In genomic region chr5:177448244-177448950, GRCh38 we compare ENCODE assay signal across 10 cellular contexts. TPM values are rescaled to one million over a fixed set of nuclear protein-coding genes. Genes with fewer than 3 reads are reported as not detected.
DNase-seq lines count a peak whose midpoint lies in the region; ATAC-seq and TF ChIP-seq lines count a peak whose summit lies in the region.
"Had no signal": no experiment of that assay in that cellular context is flagged by ENCODE, and none has a peak within 500 bp of the region (broad histone marks: within the 10 kb centered on the region; RNA-seq: fewer than 3 reads in every experiment).

No MANE protein-coding gene starts in this region.

- H3K27ac ChIP-seq in CD4-positive, CD25-positive, alpha-beta regulatory T cell (ENCODE audit: insufficient read depth, low read length, poor library complexity, severe bottlenecking): no peak overlapping the region
- peak overlapping the region; percentile 73 for H3K27ac ChIP-seq in HUES64 (ENCODE audit: low read depth, low read length)
- peak overlapping the region in 2 of 4 donors; percentile 84 to 90 for H3K27ac ChIP-seq in tibial nerve
- H3K27ac ChIP-seq: foreskin keratinocyte had no signal

- H3K27me3 ChIP-seq in CD4-positive, CD25-positive, alpha-beta regulatory T cell (ENCODE audit: control insufficient read depth, insufficient read depth, low read length): no peaks in the 10 kb centered on the region
- H3K27me3 ChIP-seq in HUES64 (ENCODE audit: insufficient read depth, low read length) (peaks cover 7% of the 10 kb centered on the region), tibial nerve (peaks cover 0 to 40% of the 10 kb centered on the region in 2 donors)

- 87% methylated on average over 6 of the region's 6 CpGs for WGBS in HUES64
- 65 to 69% methylated on average over 6 of the region's 6 CpGs for WGBS in tibial nerve, 2 donors

- peak overlapping the region; percentile 78 to 97 (median 86) for H3K4me3 Mint-ChIP-seq in CD4-positive, CD25-positive, alpha-beta regulatory T cell
- peak overlapping the region; percentile 76 for H3K4me3 Mint-ChIP-seq in activated naive CD8-positive, alpha-beta T cell treated with anti-CD3 and anti-CD28 coated beads for 36 hours
- H3K4me3 Mint-ChIP-seq in mesothelial cell of epicardium: peak overlapping the region; percentile 58

- peaks cover 0 to 59% (median 43%) of the 10 kb centered on the region in 4 donors for H3K4me1 Mint-ChIP-seq in CD4-positive, CD25-positive, alpha-beta regulatory T cell
- peaks cover 44% of the 10 kb centered on the region for H3K4me1 Mint-ChIP-seq in activated naive CD8-positive, alpha-beta T cell treated with anti-CD3 and anti-CD28 coated beads for 36 hours
- H3K4me1 Mint-ChIP-seq in mesothelial cell of epicardium: peaks cover 25% of the 10 kb centered on the region

- TF ChIP-seq EP300 in tibial nerve (IDR thresholded peaks at IDR 0.05): no peak

- no peaks in the 10 kb centered on the region for H3K9me3 ChIP-seq in CD4-positive, CD25-positive, alpha-beta regulatory T cell (ENCODE audit: control insufficient read depth in 2 of 2, low read length in 2 of 2)
- H3K9me3 ChIP-seq in HUES64 (ENCODE audit: insufficient read depth, low read depth, low read length) (no peaks in the 10 kb centered on the region), tibial nerve (no peaks in the 10 kb centered on the region)

- peak overlapping the region; percentile 85; the same call in 1 of the 2 replicates for H3K9ac ChIP-seq in HUES64 (ENCODE audit: low read depth, low read length)

- DNase-seq in CD4-positive, CD25-positive, alpha-beta regulatory T cell: no peak
- no peak for DNase-seq in activated naive CD8-positive, alpha-beta T cell treated with anti-CD3 and anti-CD28 coated beads for 36 hours
- DNase-seq in mesothelial cell of epicardium (ENCODE audit: low spot score in 2 of 2, unreplicated experiment in 2 of 2): no peak
- no peak for DNase-seq in tibial nerve (ENCODE audit: low spot score in 2 of 2)
- DNase-seq in NCI-H1930 (lab: John Stamatoyannopoulos, UW): no peak
- no peak for DNase-seq in HuH-7 (ENCODE audit: low spot score)

- no peak overlapping the region for H3K4me3 ChIP-seq in CD4-positive, CD25-positive, alpha-beta regulatory T cell (ENCODE audit: low read depth, low read length)
- peak overlapping the region; percentile 63; the same call in 1 of the 2 replicates for H3K4me3 ChIP-seq in HUES64 (ENCODE audit: low read length)
- H3K4me3 ChIP-seq in tibial nerve: no peak overlapping the region

- TF ChIP-seq CTCF in mesothelial cell of epicardium (IDR thresholded peaks at IDR 0.05; ENCODE audit: unreplicated experiment): no peak
- no peak for TF ChIP-seq CTCF in tibial nerve (IDR thresholded peaks at IDR 0.05)

- H3K27me3 Mint-ChIP-seq in CD4-positive, CD25-positive, alpha-beta regulatory T cell: peaks cover 12% of the 10 kb centered on the region
- H3K27me3 Mint-ChIP-seq in activated naive CD8-positive, alpha-beta T cell treated with anti-CD3 and anti-CD28 coated beads for 36 hours: peaks cover 4% of the 10 kb centered on the region
- H3K27me3 Mint-ChIP-seq in mesothelial cell of epicardium (ENCODE audit: low read depth): peaks cover 30% of the 10 kb centered on the region

- peak overlapping the region in 2 of 3 donors; percentile 85 to 92 for H3K27ac Mint-ChIP-seq in CD4-positive, CD25-positive, alpha-beta regulatory T cell
- peak overlapping the region; percentile 7 for H3K27ac Mint-ChIP-seq in activated naive CD8-positive, alpha-beta T cell treated with anti-CD3 and anti-CD28 coated beads for 36 hours
- no peak overlapping the region for H3K27ac Mint-ChIP-seq in mesothelial cell of epicardium

- no peak for TF ChIP-seq POLR2A in tibial nerve (IDR thresholded peaks at IDR 0.05)

- ATAC-seq in CD4-positive, CD25-positive, alpha-beta regulatory T cell (ENCODE audit: low read depth in 2 of 2): no peak
- no peak for ATAC-seq in HG03432 (IDR thresholded peaks at IDR 0.05; ENCODE audit: unreplicated experiment)

- no peaks in the 10 kb centered on the region for H3K9me3 Mint-ChIP-seq in CD4-positive, CD25-positive, alpha-beta regulatory T cell
- H3K9me3 Mint-ChIP-seq in activated naive CD8-positive, alpha-beta T cell treated with anti-CD3 and anti-CD28 coated beads for 36 hours: no peaks in the 10 kb centered on the region
- no peaks in the 10 kb centered on the region for H3K9me3 Mint-ChIP-seq in mesothelial cell of epicardium

- peaks cover 51% of the 10 kb centered on the region for H3K4me1 ChIP-seq in CD4-positive, CD25-positive, alpha-beta regulatory T cell (ENCODE audit: control insufficient read depth, insufficient read depth, low read length, poor library complexity, severe bottlenecking)
- H3K4me1 ChIP-seq in HUES64 (ENCODE audit: insufficient read depth, low read length) (peaks cover 18% of the 10 kb centered on the region), tibial nerve (peaks cover 0 to 32% (median 23%) of the 10 kb centered on the region in 4 donors)

- H3K36me3 ChIP-seq in CD4-positive, CD25-positive, alpha-beta regulatory T cell (ENCODE audit: control insufficient read depth, insufficient read depth, low read length): no peaks in the 10 kb centered on the region
- H3K36me3 ChIP-seq in HUES64 (ENCODE audit: insufficient read depth, low read length): no peaks in the 10 kb centered on the region
- H3K36me3 ChIP-seq in tibial nerve: no peaks in the 10 kb centered on the region

- H3K36me3 Mint-ChIP-seq in CD4-positive, CD25-positive, alpha-beta regulatory T cell: peaks cover 4% of the 10 kb centered on the region
- H3K36me3 Mint-ChIP-seq in activated naive CD8-positive, alpha-beta T cell treated with anti-CD3 and anti-CD28 coated beads for 36 hours: peaks cover 15% of the 10 kb centered on the region
- no peaks in the 10 kb centered on the region for H3K36me3 Mint-ChIP-seq in mesothelial cell of epicardium

RNA-seq across cellular contexts. Expression of gene PRR7, which starts 1.8 kb away (rescaled TPM):
- total RNA-seq in CD4-positive, CD25-positive, alpha-beta regulatory T cell: 21.8 TPM
- polyA plus RNA-seq in CD4-positive, CD25-positive, alpha-beta regulatory T cell: 10 to 100 TPM; 10.2 to 17.0 (median 11.7) TPM
- 5.5 TPM for polyA plus RNA-seq in HUES64 (2013, experiment 1 of 2)
- 7.7 TPM for polyA plus RNA-seq in HUES64 (2013, experiment 2 of 2)
- 10 to 100 TPM; 21.5 to 21.8 TPM for total RNA-seq in activated naive CD8-positive, alpha-beta T cell treated with anti-CD3 and anti-CD28 coated beads for 36 hours
- 5.3 to 5.9 TPM (median 5.7 TPM) in 3 replicates for total RNA-seq in mesothelial cell of epicardium
- 10 to 100 TPM in 1 of 4 donors, 1 to 10 TPM in 3; 5.1 to 11.2 (median 7.5) TPM for total RNA-seq in tibial nerve

RNA-seq across cellular contexts. Expression of gene GRK6, which starts 21.9 kb away (rescaled TPM):
- total RNA-seq in CD4-positive, CD25-positive, alpha-beta regulatory T cell: 228 TPM
- 100 to 1,000 TPM in 2 of 4 donors, 10 to 100 TPM in 2; 79.2 to 127 (median 96.0) TPM for polyA plus RNA-seq in CD4-positive, CD25-positive, alpha-beta regulatory T cell
- 25.2 TPM for polyA plus RNA-seq in HUES64 (2013, experiment 1 of 2)
- 29.3 TPM for polyA plus RNA-seq in HUES64 (2013, experiment 2 of 2)
- total RNA-seq in activated naive CD8-positive, alpha-beta T cell treated with anti-CD3 and anti-CD28 coated beads for 36 hours: 100 to 1,000 TPM; 113 to 115 TPM
- 44.9 to 48.2 TPM (median 45.3 TPM) in 3 replicates for total RNA-seq in mesothelial cell of epicardium
- 10 to 100 TPM; 19.4 to 26.4 (median 23.2) TPM for total RNA-seq in tibial nerve

RNA-seq across cellular contexts. Expression of gene DBN1, which starts 25.0 kb away (rescaled TPM):
- total RNA-seq in CD4-positive, CD25-positive, alpha-beta regulatory T cell: 2.3 TPM
- polyA plus RNA-seq in CD4-positive, CD25-positive, alpha-beta regulatory T cell: under 1 TPM in 1 of 4 donors, not detected in 3; 0.13 TPM
- 252 TPM for polyA plus RNA-seq in HUES64 (2013, experiment 1 of 2)
- 228 TPM for polyA plus RNA-seq in HUES64 (2013, experiment 2 of 2)
- total RNA-seq in activated naive CD8-positive, alpha-beta T cell treated with anti-CD3 and anti-CD28 coated beads for 36 hours: 100 to 1,000 TPM; 100 to 106 TPM
- total RNA-seq in mesothelial cell of epicardium: 365 to 369 TPM (median 367 TPM) in 3 replicates
- total RNA-seq in tibial nerve: 100 to 1,000 TPM in 3 of 4 donors, 10 to 100 TPM in 1; 89.8 to 139 (median 111) TPM

RNA-seq across cellular contexts. Expression of gene F12, which starts 39.0 kb away (rescaled TPM):
- 0.35 TPM for total RNA-seq in CD4-positive, CD25-positive, alpha-beta regulatory T cell
- polyA plus RNA-seq in CD4-positive, CD25-positive, alpha-beta regulatory T cell: under 1 TPM in 3 of 4 donors, not detected in 1; 0.16 to 0.94 (median 0.20) TPM
- polyA plus RNA-seq in HUES64 (2013, experiment 1 of 2): 0.60 TPM
- 1.4 TPM for polyA plus RNA-seq in HUES64 (2013, experiment 2 of 2)
- total RNA-seq in activated naive CD8-positive, alpha-beta T cell treated with anti-CD3 and anti-CD28 coated beads for 36 hours: 1 to 10 TPM; 5.6 TPM
- total RNA-seq in mesothelial cell of epicardium (2.1 to 2.7 TPM (median 2.3 TPM) in 3 replicates), tibial nerve (1 to 10 TPM in 1 of 4 donors, under 1 TPM in 1, not detected in 2; 0.59 to 4.5 TPM)

RNA-seq across cellular contexts. Expression of gene PFN3, which starts 47.9 kb away (rescaled TPM):
- total RNA-seq in CD4-positive, CD25-positive, alpha-beta regulatory T cell: not detected
- not detected for polyA plus RNA-seq in CD4-positive, CD25-positive, alpha-beta regulatory T cell
- not detected for polyA plus RNA-seq in HUES64 (2013, experiment 1 of 2)
- polyA plus RNA-seq in HUES64 (2013, experiment 2 of 2): not detected
- not detected for total RNA-seq in activated naive CD8-positive, alpha-beta T cell treated with anti-CD3 and anti-CD28 coated beads for 36 hours
- total RNA-seq in mesothelial cell of epicardium: not detected in 3 replicates
- total RNA-seq in tibial nerve: not detected
- total RNA-seq: foreskin keratinocyte; T-helper 2 cell treated with Interferon-gamma antibody and Interleukin-4, amounts not matched to agents 100 ng/mL and 5 ng/mL, for 36 hours had no signal
- polyA plus RNA-seq: foreskin keratinocyte had no signal

Comparison
In these comparisons a context has a peak if more than half of its experiments do, and no peak if none do; other contexts are left out.
1. RNA of gene DBN1, which starts 25.0 kb away (total RNA-seq): 365 to 369 TPM in mesothelial cell of epicardium, 89.8 to 139 TPM in tibial nerve and 100 to 106 TPM in activated naive CD8-positive, alpha-beta T cell treated with anti-CD3 and anti-CD28 coated beads for 36 hours; 2.3 TPM in CD4-positive, CD25-positive, alpha-beta regulatory T cell (single experiment); every median in the first group is over 10 times any median in the second.
2. Peak in every context shown above with its lines, with median percentiles within 50 percentile points of each other: H3K4me3 Mint-ChIP-seq.